Comparison of ENCODE assay signal across 13 cellular contexts in genomic region chr3:112539825-112540517, GRCh38.
DNase-seq lines count a peak whose midpoint lies in the region; ATAC-seq and TF ChIP-seq lines count a peak whose summit lies in the region.
"Had no signal": no experiment of that assay in that cellular context is flagged by ENCODE, and none has a peak within 500 bp of the region (broad histone marks: within the 10 kb centered on the region; RNA-seq: fewer than 3 reads in every experiment).

No MANE protein-coding gene starts in this region.

- no peaks in the 10 kb centered on the region for H3K9me3 Mint-ChIP-seq in activated naive CD4-positive, alpha-beta T cell treated with anti-CD3 and anti-CD28 coated beads, Interleukin-2, amount 50 U/mL, for 24 hours
- no peaks in the 10 kb centered on the region for H3K9me3 Mint-ChIP-seq in stimulated activated naive CD8-positive, alpha-beta T cell treated with anti-CD3 and anti-CD28 coated beads, Interleukin-15, Interleukin-2, amounts not matched to agents 100 ng/mL and 50 ng/mL, for 24 hours

- H3K36me3 Mint-ChIP-seq in activated naive CD4-positive, alpha-beta T cell treated with anti-CD3 and anti-CD28 coated beads, Interleukin-2, amount 50 U/mL, for 24 hours, result peaks cover 28% of the 10 kb centered on the region
- peaks cover 67% of the 10 kb centered on the region for H3K36me3 Mint-ChIP-seq in stimulated activated naive CD8-positive, alpha-beta T cell treated with anti-CD3 and anti-CD28 coated beads, Interleukin-15, Interleukin-2, amounts not matched to agents 100 ng/mL and 50 ng/mL, for 24 hours (ENCODE audit: low read depth)

- H3K27ac ChIP-seq in RWPE1, result no peak overlapping the region
- H3K27ac ChIP-seq: body of pancreas, skin epidermis, stomach had no signal

- ATAC-seq in GM21717 (IDR thresholded peaks at IDR 0.05; ENCODE audit: unreplicated experiment) (peak; percentile 89), HG03354 (IDR thresholded peaks at IDR 0.05; ENCODE audit: poor library complexity, severe bottlenecking, unreplicated experiment) (peak; percentile 98)
- ATAC-seq: body of pancreas had no signal

- TF ChIP-seq CTCF in RWPE1 (conservative IDR thresholded peaks at IDR 0.05; ENCODE audit: low read depth), result no peak

- H3K4me1 Mint-ChIP-seq in activated naive CD4-positive, alpha-beta T cell treated with anti-CD3 and anti-CD28 coated beads, Interleukin-2, amount 50 U/mL, for 24 hours, result peaks cover 37% of the 10 kb centered on the region
- H3K4me1 Mint-ChIP-seq in stimulated activated naive CD8-positive, alpha-beta T cell treated with anti-CD3 and anti-CD28 coated beads, Interleukin-15, Interleukin-2, amounts not matched to agents 100 ng/mL and 50 ng/mL, for 24 hours (ENCODE audit: low read depth), result peaks cover 21% of the 10 kb centered on the region

- no peaks in the 10 kb centered on the region for H3K27me3 Mint-ChIP-seq in activated naive CD4-positive, alpha-beta T cell treated with anti-CD3 and anti-CD28 coated beads, Interleukin-2, amount 50 U/mL, for 24 hours
- H3K27me3 Mint-ChIP-seq in stimulated activated naive CD8-positive, alpha-beta T cell treated with anti-CD3 and anti-CD28 coated beads, Interleukin-15, Interleukin-2, amounts not matched to agents 100 ng/mL and 50 ng/mL, for 24 hours, result no peaks in the 10 kb centered on the region

- CTCF ChIA-PET in RWPE1 (lab: Yijun Ruan, JAX), result no interaction called here

- peak overlapping the region; percentile 84 for H3K27ac Mint-ChIP-seq in activated naive CD4-positive, alpha-beta T cell treated with anti-CD3 and anti-CD28 coated beads, Interleukin-2, amount 50 U/mL, for 24 hours
- peak overlapping the region; percentile 45 for H3K27ac Mint-ChIP-seq in stimulated activated naive CD8-positive, alpha-beta T cell treated with anti-CD3 and anti-CD28 coated beads, Interleukin-15, Interleukin-2, amounts not matched to agents 100 ng/mL and 50 ng/mL, for 24 hours

- H3K4me3 Mint-ChIP-seq in activated naive CD4-positive, alpha-beta T cell treated with anti-CD3 and anti-CD28 coated beads, Interleukin-2, amount 50 U/mL, for 24 hours, result no peak overlapping the region
- no peak overlapping the region for H3K4me3 Mint-ChIP-seq in stimulated activated naive CD8-positive, alpha-beta T cell treated with anti-CD3 and anti-CD28 coated beads, Interleukin-15, Interleukin-2, amounts not matched to agents 100 ng/mL and 50 ng/mL, for 24 hours

- POLR2A ChIA-PET in RWPE1 (lab: Yijun Ruan, JAX; ENCODE audit: low non-redundant PET), result no interaction called here

- no peak for DNase-seq in activated naive CD4-positive, alpha-beta T cell (lab: John Stamatoyannopoulos, UW)
- DNase-seq in NCI-H524 treated with DMSO at 0.1 percent for 48 hours (lab: John Stamatoyannopoulos, UW) (no peak), hippocampal formation (lab: John Stamatoyannopoulos, UW) (no peak), RWPE1 (ENCODE audit: low spot score) (no peak)
- DNase-seq: activated CD4-positive, alpha-beta T cell treated with anti-CD3 and anti-CD28 coated beads for 1 hour; body of pancreas; Kasumi-1; stomach had no signal
